ENCODE assay signal across 1 cellular context in genomic region chr11:36035454-36035853, GRCh38.
TF ChIP-seq lines count a peak whose summit lies in the region.

No MANE protein-coding gene starts in this region.

TF ChIP-seq in HCT116, 20 proteins besides CTCF, POLR2A, EP300 and RAD21:
- no peak for TF ChIP-seq EZH2 (IDR thresholded peaks at IDR 0.05)
- TF ChIP-seq EGR1 (IDR thresholded peaks at IDR 0.05; ENCODE audit: low read depth): no peak
- TF ChIP-seq YY1 (IDR thresholded peaks at IDR 0.05; ENCODE audit: extremely low read depth, insufficient replicate concordance, low read depth, low read length): no peak
- TF ChIP-seq ELF1 (IDR thresholded peaks at IDR 0.05; ENCODE audit: borderline replicate concordance, low read depth): no peak
- TF ChIP-seq SRF (IDR thresholded peaks at IDR 0.05; ENCODE audit: low read depth): no peak
- no peak for TF ChIP-seq POLR2AphosphoS5 (IDR thresholded peaks at IDR 0.05; ENCODE audit: low read depth, low read length)
- TF ChIP-seq FOSL1 (IDR thresholded peaks at IDR 0.05; ENCODE audit: low read depth): no peak
- TF ChIP-seq ATF3 (IDR thresholded peaks at IDR 0.05): no peak
- TF ChIP-seq ZNF274 (IDR thresholded peaks at IDR 0.05; ENCODE audit: low read depth, low read length): no peak
- TF ChIP-seq SIN3A (IDR thresholded peaks at IDR 0.05; ENCODE audit: low read depth): no peak
- TF ChIP-seq TCF7L2 (IDR thresholded peaks at IDR 0.05; ENCODE audit: borderline replicate concordance, extremely low read depth, insufficient read depth, insufficient read length): no peak
- no peak for TF ChIP-seq ZBTB33 (IDR thresholded peaks at IDR 0.05; ENCODE audit: extremely low read depth, insufficient replicate concordance, low read length)
- TF ChIP-seq ZFX (IDR thresholded peaks at IDR 0.05): no peak
- no peak for TF ChIP-seq CBX3 (IDR thresholded peaks at IDR 0.05; ENCODE audit: low read depth)
- TF ChIP-seq EZH2phosphoT487 (IDR thresholded peaks at IDR 0.05; ENCODE audit: borderline replicate concordance): no peak
- TF ChIP-seq REST (IDR thresholded peaks at IDR 0.05; ENCODE audit: low read depth): no peak
- TF ChIP-seq CEBPB (IDR thresholded peaks at IDR 0.05; ENCODE audit: low read depth): no peak
- TF ChIP-seq SP1 (IDR thresholded peaks at IDR 0.05; ENCODE audit: low read depth): no peak
- TF ChIP-seq JUND (IDR thresholded peaks at IDR 0.05): no peak
- TF ChIP-seq MAX (IDR thresholded peaks at IDR 0.05): no peak
